10 cellular contexts compared by ENCODE assay signal in genomic region chr5:139787257-139787567, GRCh38. TPM values are rescaled to one million over a fixed set of nuclear protein-coding genes. Genes with fewer than 3 reads are reported as not detected.
DNase-seq lines count a peak whose midpoint lies in the region; ATAC-seq, FAIRE-seq and TF ChIP-seq lines count a peak whose summit lies in the region.
"Had no signal": no experiment of that assay in that cellular context is flagged by ENCODE, and none has a peak within 500 bp of the region (broad histone marks: within the 10 kb centered on the region; RNA-seq: fewer than 3 reads in every experiment).

No MANE protein-coding gene starts in this region.

- POLR2A ChIA-PET in HepG2 (lab: Yijun Ruan, JAX) = interaction anchor here (1.4 to 1.6 kb wide), 3 partner anchors 11 to 61 kb away, joined by 3 to 5 read pairs (median 3); no protein-coding TSS in a partner anchor

- no peaks in the 10 kb centered on the region for H4K20me1 ChIP-seq in HepG2 (ENCODE audit: insufficient read depth, low read length)

- ATAC-seq in activated T-cell treated with anti-CD3 and anti-CD28 coated beads, Interleukin-2, amount 50 U/mL, for 4 hours = no peak
- ATAC-seq in SK-N-SH treated with all-trans-retinoic acid at 6 μM for 48 hours (peak; percentile 23), HepG2 (peak; percentile 6)

- FAIRE-seq in HepG2 (lab: Jason Lieb, UNC) = no peak

- H3K9me3 Mint-ChIP-seq in activated T-cell treated with anti-CD3 and anti-CD28 coated beads, Interleukin-2, amount 50 U/mL, for 4 hours = no peaks in the 10 kb centered on the region

- TF ChIP-seq EP300 in HepG2 (IDR thresholded peaks at IDR 0.05; ENCODE audit: low read depth in 2 of 2, low read length in 2 of 2) (no peak), HepG2 (CRISPR knock-in tag; IDR thresholded peaks at IDR 0.05; ENCODE audit: borderline replicate concordance) (no peak)

- peaks cover 5% of the 10 kb centered on the region for H3K4me1 Mint-ChIP-seq in activated T-cell treated with anti-CD3 and anti-CD28 coated beads, Interleukin-2, amount 50 U/mL, for 4 hours (ENCODE audit: low read depth)

- peaks cover 14% of the 10 kb centered on the region for H3K4me1 ChIP-seq in HepG2 (ENCODE audit: insufficient read depth, low read length)

- no peak for TF ChIP-seq POLR2A in HepG2 (IDR thresholded peaks at IDR 0.05; ENCODE audit: insufficient read depth in 1 of 2, low read depth in 2 of 2, low read length in 2 of 2)

- no peaks in the 10 kb centered on the region for H3K79me2 ChIP-seq in HepG2 (ENCODE audit: insufficient read depth, low read length)
- H3K79me2 ChIP-seq: hepatocyte had no signal

- peak overlapping the region; percentile 100 for H3K4me2 ChIP-seq in HepG2 (ENCODE audit: low read depth, low read length)

- intact Hi-C loops in HepG2 (cut with micrococcal nuclease; ENCODE audit: unreplicated experiment) = loop anchor here (1.0 to 5.0 kb wide), 4 partner anchors 57 to 370 kb away; no protein-coding TSS in a partner anchor

- peak overlapping the region in 1 of 3 experiments; percentile 84; a peak in 1 of 6 replicates for H3K4me3 ChIP-seq in HepG2 (replicated peaks in 1 of 3; ENCODE audit: insufficient read depth in 1 of 3, low read depth in 2 of 3, low read length in 3 of 3)

- no peak overlapping the region for H3K9ac ChIP-seq in HepG2 (ENCODE audit: insufficient read depth, low read depth, low read length)

- CTCF ChIA-PET in HepG2 (lab: Yijun Ruan, JAX; ENCODE audit: low intra/inter-chr PET ratio, low total read pairs) = interaction anchor here (2.1 to 3.6 kb wide), 4 partner anchors 57 to 370 kb away, joined by 9 to 45 read pairs (median 30); no protein-coding TSS in a partner anchor

- H3K36me3 Mint-ChIP-seq in activated T-cell treated with anti-CD3 and anti-CD28 coated beads, Interleukin-2, amount 50 U/mL, for 4 hours (ENCODE audit: insufficient read depth) = no peaks in the 10 kb centered on the region

- 0% methylated on average over 1 of the region's 5 CpGs for WGBS in HepG2 (ENCODE audit: low lambda C conversion rate)

- H3K27me3 Mint-ChIP-seq in activated T-cell treated with anti-CD3 and anti-CD28 coated beads, Interleukin-2, amount 50 U/mL, for 4 hours (ENCODE audit: low read depth) = peaks cover 24% of the 10 kb centered on the region

- H2AFZ ChIP-seq in HepG2 (ENCODE audit: low read length) = no peak overlapping the region

- in situ Hi-C loops in HepG2 (cut with HindIII; ENCODE audit: extremely low pct_ligation_motif_present, low pct_unique_long_range_greater_than_20kb) = loop anchor here (5.0 kb wide), 3 partner anchors 55 to 360 kb away; no protein-coding TSS in a partner anchor

- H3K27ac ChIP-seq in HepG2 (ENCODE audit: extremely low read length, insufficient read depth, low read length) (no peak overlapping the region), temporal lobe (ENCODE audit: low read depth, low read length) (peak overlapping the region; percentile 55)
- H3K27ac ChIP-seq: hepatocyte had no signal

- peaks cover 4 to 34% of the 10 kb centered on the region in 2 experiments; a peak in 4 of 5 replicates for H3K27me3 ChIP-seq in HepG2 (ENCODE audit: control insufficient read depth in 1 of 2, insufficient read depth in 2 of 2, low read length in 2 of 2)

- H3K4me3 Mint-ChIP-seq in activated T-cell treated with anti-CD3 and anti-CD28 coated beads, Interleukin-2, amount 50 U/mL, for 4 hours = peak overlapping the region; percentile 81

- no peak for DNase-seq in activated T-cell treated with anti-CD3 and anti-CD28 coated beads, Interleukin-2, amount 50 U/mL, for 4 hours
- DNase-seq in activated T-cell treated with anti-CD3 and anti-CD28 coated beads, Interleukin-2, amount 50 U/mL, for 48 hours = no peak
- DNase-seq in HepG2 (ENCODE audit: low spot score) = no peak
- DNase-seq in DMS53 (lab: John Stamatoyannopoulos, UW) = no peak
- DNase-seq in NCI-H82 treated with DMSO at 0.1 percent for 48 hours (lab: John Stamatoyannopoulos, UW; ENCODE audit: unreplicated experiment) = no peak
- DNase-seq in NCI-H2171 treated with DMSO at 0.1 percent for 48 hours (lab: John Stamatoyannopoulos, UW) = no peak
- DNase-seq: NCI-H1417 treated with DMSO at 0.1 percent for 48 hours had no signal

- TF ChIP-seq RAD21 in HepG2 (CRISPR knock-in tag; IDR thresholded peaks at IDR 0.05) = no peak

- TF ChIP-seq CTCF in HepG2 (CRISPR knock-in tag; IDR thresholded peaks at IDR 0.05) = no peak

- no TSS peak for BruUV-seq in HepG2 (replicated peaks; lab: Mats Ljungman, UMichigan)

- H3K36me3 ChIP-seq in HepG2 (replicated peaks in 1 of 2; ENCODE audit: control insufficient read depth in 1 of 2, insufficient read depth in 2 of 2, low read length in 2 of 2) = no peaks in the 10 kb centered on the region

- H3K9me3 ChIP-seq in HepG2 (ENCODE audit: low read length) = no peaks in the 10 kb centered on the region

TF ChIP-seq in SK-N-SH treated with all-trans-retinoic acid at 6 μM for 48 hours, 23 proteins besides CTCF, POLR2A, EP300 and RAD21 (continues in another document):
- TF ChIP-seq ZC3H10 (CRISPR knock-in tag; IDR thresholded peaks at IDR 0.05) (no peak), OSR1 (CRISPR knock-in tag; IDR thresholded peaks at IDR 0.05) (no peak), ISL1 (CRISPR knock-in tag; IDR thresholded peaks at IDR 0.05) (no peak), CSDC2 (CRISPR knock-in tag; IDR thresholded peaks at IDR 0.05) (no peak), PATZ1 (CRISPR knock-in tag; IDR thresholded peaks at IDR 0.05; ENCODE audit: borderline replicate concordance) (no peak), ZFP3 (CRISPR knock-in tag; IDR thresholded peaks at IDR 0.05) (no peak)

RNA-seq across cellular contexts. Expression of gene PSD2, which starts 8.4 kb away (rescaled TPM):
- total RNA-seq in activated T-cell treated with anti-CD3 and anti-CD28 coated beads, Interleukin-2, amount 50 U/mL, for 4 hours = not detected
- total RNA-seq in HepG2 (2016; rRNA removed; fragmentation: Illumina TruSeq; extraction: Trizol) (not detected in 2 replicates), temporal lobe (31.2 TPM)
- total RNA-seq in HepG2 (2016; cell fraction: cytosol; rRNA removed; fragmentation: Illumina TruSeq; extraction: Trizol; ENCODE audit: low read depth) = not detected in 2 replicates
- total RNA-seq in HepG2 (2016; cell fraction: insoluble cytoplasmic fraction; rRNA removed; fragmentation: Illumina TruSeq; extraction: Trizol) = not detected in 2 replicates
- not detected in 2 replicates for total RNA-seq in HepG2 (2016; cell fraction: membrane; rRNA removed; fragmentation: Illumina TruSeq; extraction: Trizol)
- 0.09 TPM in 1 of 2 replicates, not detected in the other for total RNA-seq in HepG2 (2016; cell fraction: nucleus; rRNA removed; fragmentation: Illumina TruSeq; extraction: Trizol)
- polyA plus RNA-seq in HepG2 (2011; rRNA removed) = 0.07 and 0.13 TPM in 2 replicates
- 0.04 and 0.06 TPM in 2 replicates for polyA plus RNA-seq in HepG2 (2011; cell fraction: cytosol; rRNA removed)
- polyA plus RNA-seq in HepG2 (2011; cell fraction: nucleus; rRNA removed) = 0.16 and 0.32 TPM in 2 replicates
- polyA plus RNA-seq in HepG2 (2012) = 0.07 and 0.13 TPM in 2 replicates
- polyA plus RNA-seq in HepG2 (2016; cell fraction: cytosol; fragmentation: Illumina TruSeq; extraction: Trizol; ENCODE audit: low read depth) = not detected in 2 replicates
- not detected in 2 replicates for polyA plus RNA-seq in HepG2 (2016; cell fraction: insoluble cytoplasmic fraction; fragmentation: Illumina TruSeq; extraction: Trizol; ENCODE audit: low read depth)
- not detected in 2 replicates for polyA plus RNA-seq in HepG2 (2016; cell fraction: membrane; fragmentation: Illumina TruSeq; extraction: Trizol; ENCODE audit: low read depth)
- 0.10 TPM in 1 of 2 replicates, not detected in the other for polyA plus RNA-seq in HepG2 (2016; cell fraction: nucleus; fragmentation: Illumina TruSeq; extraction: Trizol; ENCODE audit: insufficient read depth, low read depth)
- 0.10 TPM in 1 of 2 replicates, not detected in the other for polyA minus RNA-seq in HepG2 (2011; rRNA and poly(A)+ RNA removed; ENCODE audit: low replicate concordance)
- not detected in 2 replicates for polyA minus RNA-seq in HepG2 (2011; cell fraction: cytosol; rRNA and poly(A)+ RNA removed)
- 0.12 TPM in 1 of 2 replicates, not detected in the other for polyA minus RNA-seq in HepG2 (2011; cell fraction: nucleus; rRNA and poly(A)+ RNA removed)
- total RNA-seq: hepatocyte had no signal
- polyA plus RNA-seq: hepatocyte had no signal

Comparison
In these comparisons a context has a peak if more than half of its experiments do, and no peak if none do; other contexts are left out.
1. ATAC-seq: peak in SK-N-SH treated with all-trans-retinoic acid at 6 μM for 48 hours (single experiment) and HepG2 (single experiment); none in activated T-cell treated with anti-CD3 and anti-CD28 coated beads, Interleukin-2, amount 50 U/mL, for 4 hours (0 of 2).
2. RNA of gene PSD2, which starts 8.4 kb away (total RNA-seq): 31.2 TPM in temporal lobe (single experiment); not detected in activated T-cell treated with anti-CD3 and anti-CD28 coated beads, Interleukin-2, amount 50 U/mL, for 4 hours and 0.09 TPM in HepG2; every median in the first group is over 10 times any median in the second.